Comparison of ENCODE assay signal across 2 cellular contexts in the genomic region with DNA sequence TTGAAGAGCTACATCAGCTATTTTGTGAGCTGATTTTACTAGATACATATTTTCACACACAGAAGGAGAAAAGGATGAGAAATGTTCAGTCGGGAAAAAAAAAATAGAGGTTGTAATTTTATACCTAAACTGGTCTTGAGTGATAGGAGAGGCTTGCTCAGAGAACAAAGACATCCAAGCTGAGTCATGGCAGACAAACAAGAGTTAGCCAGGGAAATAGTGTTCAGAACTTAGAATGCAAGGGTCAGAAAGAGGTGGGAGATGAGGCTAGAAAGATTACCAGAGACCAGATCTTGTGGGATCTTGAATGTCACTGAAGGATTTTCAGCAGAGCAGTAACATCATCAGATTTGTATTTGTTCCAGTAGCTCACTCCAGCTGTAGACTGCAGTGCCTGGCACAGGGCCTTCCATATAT.
TF ChIP-seq lines count a peak whose summit lies in the region.

No MANE protein-coding gene starts in this region.

TF ChIP-seq in GM23338, 12 proteins besides CTCF, POLR2A, EP300 and RAD21 (continues in another document):
- TF ChIP-seq REST (IDR thresholded peaks at IDR 0.05; ENCODE audit: unreplicated experiment) (no peak), ZNF331 (CRISPR knock-in tag; IDR thresholded peaks at IDR 0.05; ENCODE audit: low read depth) (no peak), EZH2phosphoT487 (IDR thresholded peaks at IDR 0.05; ENCODE audit: unreplicated experiment) (no peak), EZH2 (IDR thresholded peaks at IDR 0.05; ENCODE audit: low read depth, unreplicated experiment) (no peak), POLR2AphosphoS5 (IDR thresholded peaks at IDR 0.05; ENCODE audit: low read depth) (no peak), ZNF114 (CRISPR knock-in tag; IDR thresholded peaks at IDR 0.05) (no peak), CREB1 (CRISPR knock-in tag; IDR thresholded peaks at IDR 0.05; ENCODE audit: low read depth) (no peak), STAT1 (IDR thresholded peaks at IDR 0.05; ENCODE audit: unreplicated experiment) (no peak)
- TF ChIP-seq, protein P1, sequence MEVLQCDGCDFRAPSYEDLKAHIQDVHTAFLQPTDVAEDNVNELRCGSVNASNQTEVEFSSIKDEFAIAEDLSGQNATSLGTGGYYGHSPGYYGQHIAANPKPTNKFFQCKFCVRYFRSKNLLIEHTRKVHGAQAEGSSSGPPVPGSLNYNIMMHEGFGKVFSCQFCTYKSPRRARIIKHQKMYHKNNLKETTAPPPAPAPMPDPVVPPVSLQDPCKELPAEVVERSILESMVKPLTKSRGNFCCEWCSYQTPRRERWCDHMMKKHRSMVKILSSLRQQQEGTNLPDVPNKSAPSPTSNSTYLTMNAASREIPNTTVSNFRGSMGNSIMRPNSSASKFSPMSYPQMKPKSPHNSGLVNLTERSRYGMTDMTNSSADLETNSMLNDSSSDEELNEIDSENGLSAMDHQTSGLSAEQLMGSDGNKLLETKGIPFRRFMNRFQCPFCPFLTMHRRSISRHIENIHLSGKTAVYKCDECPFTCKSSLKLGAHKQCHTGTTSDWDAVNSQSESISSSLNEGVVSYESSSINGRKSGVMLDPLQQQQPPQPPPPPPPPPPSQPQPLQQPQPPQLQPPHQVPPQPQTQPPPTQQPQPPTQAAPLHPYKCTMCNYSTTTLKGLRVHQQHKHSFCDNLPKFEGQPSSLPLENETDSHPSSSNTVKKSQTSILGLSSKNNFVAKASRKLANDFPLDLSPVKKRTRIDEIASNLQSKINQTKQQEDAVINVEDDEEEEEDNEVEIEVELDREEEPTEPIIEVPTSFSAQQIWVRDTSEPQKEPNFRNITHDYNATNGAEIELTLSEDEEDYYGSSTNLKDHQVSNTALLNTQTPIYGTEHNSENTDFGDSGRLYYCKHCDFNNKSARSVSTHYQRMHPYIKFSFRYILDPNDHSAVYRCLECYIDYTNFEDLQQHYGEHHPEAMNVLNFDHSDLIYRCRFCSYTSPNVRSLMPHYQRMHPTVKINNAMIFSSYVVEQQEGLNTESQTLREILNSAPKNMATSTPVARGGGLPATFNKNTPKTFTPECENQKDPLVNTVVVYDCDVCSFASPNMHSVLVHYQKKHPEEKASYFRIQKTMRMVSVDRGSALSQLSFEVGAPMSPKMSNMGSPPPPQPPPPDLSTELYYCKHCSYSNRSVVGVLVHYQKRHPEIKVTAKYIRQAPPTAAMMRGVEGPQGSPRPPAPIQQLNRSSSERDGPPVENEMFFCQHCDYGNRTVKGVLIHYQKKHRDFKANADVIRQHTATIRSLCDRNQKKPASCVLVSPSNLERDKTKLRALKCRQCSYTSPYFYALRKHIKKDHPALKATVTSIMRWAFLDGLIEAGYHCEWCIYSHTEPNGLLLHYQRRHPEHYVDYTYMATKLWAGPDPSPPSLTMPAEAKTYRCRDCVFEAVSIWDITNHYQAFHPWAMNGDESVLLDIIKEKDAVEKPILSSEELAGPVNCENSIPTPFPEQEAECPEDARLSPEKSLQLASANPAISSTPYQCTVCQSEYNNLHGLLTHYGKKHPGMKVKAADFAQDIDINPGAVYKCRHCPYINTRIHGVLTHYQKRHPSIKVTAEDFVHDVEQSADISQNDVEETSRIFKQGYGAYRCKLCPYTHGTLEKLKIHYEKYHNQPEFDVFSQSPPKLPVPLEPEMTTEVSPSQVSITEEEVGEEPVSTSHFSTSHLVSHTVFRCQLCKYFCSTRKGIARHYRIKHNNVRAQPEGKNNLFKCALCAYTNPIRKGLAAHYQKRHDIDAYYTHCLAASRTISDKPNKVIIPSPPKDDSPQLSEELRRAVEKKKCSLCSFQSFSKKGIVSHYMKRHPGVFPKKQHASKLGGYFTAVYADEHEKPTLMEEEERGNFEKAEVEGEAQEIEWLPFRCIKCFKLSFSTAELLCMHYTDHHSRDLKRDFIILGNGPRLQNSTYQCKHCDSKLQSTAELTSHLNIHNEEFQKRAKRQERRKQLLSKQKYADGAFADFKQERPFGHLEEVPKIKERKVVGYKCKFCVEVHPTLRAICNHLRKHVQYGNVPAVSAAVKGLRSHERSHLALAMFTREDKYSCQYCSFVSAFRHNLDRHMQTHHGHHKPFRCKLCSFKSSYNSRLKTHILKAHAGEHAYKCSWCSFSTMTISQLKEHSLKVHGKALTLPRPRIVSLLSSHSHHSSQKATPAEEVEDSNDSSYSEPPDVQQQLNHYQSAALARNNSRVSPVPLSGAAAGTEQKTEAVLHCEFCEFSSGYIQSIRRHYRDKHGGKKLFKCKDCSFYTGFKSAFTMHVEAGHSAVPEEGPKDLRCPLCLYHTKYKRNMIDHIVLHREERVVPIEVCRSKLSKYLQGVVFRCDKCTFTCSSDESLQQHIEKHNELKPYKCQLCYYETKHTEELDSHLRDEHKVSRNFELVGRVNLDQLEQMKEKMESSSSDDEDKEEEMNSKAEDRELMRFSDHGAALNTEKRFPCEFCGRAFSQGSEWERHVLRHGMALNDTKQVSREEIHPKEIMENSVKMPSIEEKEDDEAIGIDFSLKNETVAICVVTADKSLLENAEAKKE (CRISPR knock-in tag; IDR thresholded peaks at IDR 0.05), result no peak
- TF ChIP-seq, protein P2, sequence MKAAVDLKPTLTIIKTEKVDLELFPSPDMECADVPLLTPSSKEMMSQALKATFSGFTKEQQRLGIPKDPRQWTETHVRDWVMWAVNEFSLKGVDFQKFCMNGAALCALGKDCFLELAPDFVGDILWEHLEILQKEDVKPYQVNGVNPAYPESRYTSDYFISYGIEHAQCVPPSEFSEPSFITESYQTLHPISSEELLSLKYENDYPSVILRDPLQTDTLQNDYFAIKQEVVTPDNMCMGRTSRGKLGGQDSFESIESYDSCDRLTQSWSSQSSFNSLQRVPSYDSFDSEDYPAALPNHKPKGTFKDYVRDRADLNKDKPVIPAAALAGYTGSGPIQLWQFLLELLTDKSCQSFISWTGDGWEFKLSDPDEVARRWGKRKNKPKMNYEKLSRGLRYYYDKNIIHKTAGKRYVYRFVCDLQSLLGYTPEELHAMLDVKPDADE (IDR thresholded peaks at IDR 0.05), result no peak

TF ChIP-seq in SK-N-SH, 30 proteins besides CTCF, POLR2A, EP300 and RAD21 (continued from another document):
- TF ChIP-seq MXI1 (IDR thresholded peaks at IDR 0.05; ENCODE audit: low read depth, low read length), result no peak
- TF ChIP-seq USF1 (IDR thresholded peaks at IDR 0.05; ENCODE audit: borderline replicate concordance, low read depth), result no peak
- TF ChIP-seq GATA2 (CRISPR knock-in tag; IDR thresholded peaks at IDR 0.05), result no peak
- TF ChIP-seq RFX5 (IDR thresholded peaks at IDR 0.05; ENCODE audit: low read length), result no peak
- TF ChIP-seq MEF2A (IDR thresholded peaks at IDR 0.05; ENCODE audit: borderline replicate concordance, low read depth), result no peak
- peak; percentile 33; the same call in 1 of the 2 replicates for TF ChIP-seq RXRA (IDR thresholded peaks at IDR 0.05; ENCODE audit: borderline replicate concordance, low read depth)
- TF ChIP-seq JUND (IDR thresholded peaks at IDR 0.05), result 0 out of 2 replicates have a peak, but pooled peaks have one; percentile 29
- TF ChIP-seq POLR2AphosphoS5 (IDR thresholded peaks at IDR 0.05; ENCODE audit: low read depth, low read length), result no peak
- TF ChIP-seq IRF3 (IDR thresholded peaks at IDR 0.05; ENCODE audit: low read depth, low read length), result no peak
- TF ChIP-seq REST (IDR thresholded peaks at IDR 0.05; ENCODE audit: low read depth, low read length), result no peak
- TF ChIP-seq PBX3 (IDR thresholded peaks at IDR 0.05), result peak; percentile 57
- no peak for TF ChIP-seq FOXM1 (IDR thresholded peaks at IDR 0.05; ENCODE audit: low read depth)
TF ChIP-seq in SK-N-SH: peak in this region for 6.
